18 cellular contexts compared by ENCODE assay signal in the genomic region with DNA sequence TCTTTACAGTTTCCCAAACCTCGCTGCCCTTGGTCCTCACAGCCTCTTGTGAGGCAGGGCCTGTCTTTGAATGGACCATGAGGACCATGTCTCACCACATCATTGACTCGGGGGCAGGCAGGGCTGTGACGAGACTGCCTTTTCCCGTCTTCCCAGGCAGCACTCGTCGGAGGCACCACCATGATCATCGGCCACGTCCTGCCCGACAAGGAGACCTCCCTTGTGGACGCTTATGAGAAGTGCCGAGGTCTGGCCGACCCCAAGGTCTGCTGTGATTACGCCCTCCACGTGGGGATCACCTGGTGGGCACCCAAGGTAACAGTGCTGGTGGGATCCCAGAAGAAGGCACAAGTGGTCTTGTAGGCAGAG.
"Had no signal": no experiment of that assay in that cellular context is flagged by ENCODE, and none has a peak within 500 bp of the region (broad histone marks: within the 10 kb centered on the region; RNA-seq: fewer than 3 reads in every experiment).

No MANE protein-coding gene starts in this region.

- H3K4me3 Mint-ChIP-seq: activated CD8-positive, alpha-beta T cell treated with anti-CD3 and anti-CD28 coated beads for 36 hours; activated naive CD8-positive, alpha-beta T cell; activated T-cell treated with anti-CD3 and anti-CD28 coated beads, Interleukin-2, amount 50 U/mL, for 72 hours; T-cell had no signal

- H3K27ac ChIP-seq: cardiac muscle cell, foreskin keratinocyte, right lobe of liver had no signal

- DNase-seq: activated CD4-positive, alpha-beta T cell treated with anti-CD3 and anti-CD28 coated beads for 48 hours; activated CD4-positive, CD25-positive, alpha-beta regulatory T cell; activated CD8-positive, alpha-beta memory T cell treated with anti-CD3 and anti-CD28 coated beads, Interleukin-2, amount 50 U/mL, for 4 hours; activated CD8-positive, alpha-beta T cell treated with anti-CD3 and anti-CD28 coated beads for 36 hours; activated effector memory CD4-positive, alpha-beta T cell treated with anti-CD3 and anti-CD28 coated beads, Interleukin-2, amount 50 U/mL, for 16 hours; activated T-cell treated with anti-CD3 and anti-CD28 coated beads, Interleukin-2, amount 50 U/mL, for 72 hours; foreskin keratinocyte; hippocampal formation; left cardiac atrium; right lobe of liver; SK-N-SH; small intestine; stimulated activated CD4-positive, alpha-beta T cell treated with anti-CD3 and anti-CD28 coated beads, Interleukin-4, amount 100 ng/mL, for 1 hour; T-cell; T-helper 9 cell had no signal

- H3K27ac Mint-ChIP-seq: activated CD8-positive, alpha-beta T cell treated with anti-CD3 and anti-CD28 coated beads for 36 hours; activated naive CD8-positive, alpha-beta T cell; activated T-cell treated with anti-CD3 and anti-CD28 coated beads, Interleukin-2, amount 50 U/mL, for 72 hours; T-cell had no signal

- H3K36me3 ChIP-seq: cardiac muscle cell, right lobe of liver had no signal

- H3K4me3 ChIP-seq: cardiac muscle cell, lung, right lobe of liver had no signal

- H3K4me1 ChIP-seq: foreskin keratinocyte, right lobe of liver had no signal

- H3K9me3 Mint-ChIP-seq: activated CD8-positive, alpha-beta T cell treated with anti-CD3 and anti-CD28 coated beads for 36 hours; activated T-cell treated with anti-CD3 and anti-CD28 coated beads, Interleukin-2, amount 50 U/mL, for 72 hours; T-cell had no signal

- H3K9me3 ChIP-seq: right lobe of liver, SK-N-SH had no signal

- H3K36me3 Mint-ChIP-seq: activated naive CD8-positive, alpha-beta T cell; T-cell had no signal

- ATAC-seq: activated CD8-positive, alpha-beta T cell treated with anti-CD3 and anti-CD28 coated beads for 36 hours; activated T-cell treated with anti-CD3 and anti-CD28 coated beads, Interleukin-2, amount 50 U/mL, for 72 hours; foreskin keratinocyte; left cardiac atrium; T-cell had no signal
